ENCODE assay signal across 34 cellular contexts in genomic region chr11:11428714-11429113, GRCh38.
"Had no signal": no experiment of that assay in that cellular context is flagged by ENCODE, and none has a peak within 500 bp of the region (broad histone marks: within the 10 kb centered on the region; RNA-seq: fewer than 3 reads in every experiment).

No MANE protein-coding gene starts in this region.

- H3K9me3 Mint-ChIP-seq: activated B cell treated with CpG ODN at 0.5 μM for 24 hours; activated CD4-positive, alpha-beta memory T cell treated with anti-CD3 and anti-CD28 coated beads for 36 hours; activated CD4-positive, alpha-beta T cell treated with anti-CD3 and anti-CD28 coated beads, Interleukin-2, amount 10 ng/mL, durations not matched to agents 24 days and 14 days; activated CD8-positive, alpha-beta T cell treated with anti-CD3 and anti-CD28 coated beads for 36 hours; activated naive CD4-positive, alpha-beta T cell treated with anti-CD3 and anti-CD28 coated beads, Interleukin-2, amount 10 ng/mL, durations not matched to agents 7 days and 5 days; activated naive CD4-positive, alpha-beta T cell treated with anti-CD3 and anti-CD28 coated beads, Interleukin-2, amount 50 U/mL, for 24 hours; activated naive CD8-positive, alpha-beta T cell treated with anti-CD3 and anti-CD28 coated beads, Interleukin-2, amount 10 ng/mL, durations not matched to agents 7 days and 5 days; activated naive CD8-positive, alpha-beta T cell treated with anti-CD3 and anti-CD28 coated beads, Interleukin-2, amount 50 U/mL, for 24 hours; activated T-cell treated with anti-CD3 and anti-CD28 coated beads, Interleukin-2, amount 50 U/mL, for 4 hours; activated T-cell treated with anti-CD3 and anti-CD28 coated beads, Interleukin-2, amount 50 U/mL, for 72 hours; activated T-helper 1 cell treated with anti-CD3 and anti-CD28 coated beads, Interleukin-12 subunit alpha, Interleukin-12 subunit beta, Interleukin-2, Interleukin-4 antibody, amounts not matched to agents 30 ng/mL and 10 ng/mL and 1 ng/mL, durations not matched to agents 14 hours and 24 hours and 36 hours; activated T-helper 17 cell treated with anti-CD3 and anti-CD28 coated beads, Interleukin-2, amount 50 U/mL, for 72 hours; brain; T-helper 1 cell treated with Interleukin-12 subunit alpha and Interleukin-12 subunit beta and Interleukin-4 antibody, amounts not matched to agents 30 μg/mL and 1 μg/mL, for 36 hours; T-helper 2 cell treated with Interferon-gamma antibody and Interleukin-4, amounts not matched to agents 5 μg/mL and 100 μg/mL, for 36 hours had no signal

- DNase-seq: activated B cell treated with CpG ODN at 0.5 μM for 24 hours; activated CD4-positive, alpha-beta memory T cell treated with anti-CD3 and anti-CD28 coated beads for 36 hours; activated CD4-positive, alpha-beta T cell treated with anti-CD3 and anti-CD28 coated beads for 4 hours; activated CD4-positive, alpha-beta T cell treated with anti-CD3 and anti-CD28 coated beads, Interleukin-2, amount 10 ng/mL, durations not matched to agents 24 days and 14 days; activated CD4-positive, alpha-beta T cell treated with anti-CD3 and anti-CD28 coated beads, Interleukin-2, amount 50 U/mL, for 1 hour; activated CD4-positive, alpha-beta T cell treated with anti-CD3 and anti-CD28 coated beads, Interleukin-2, amount 50 U/mL, for 4 hours; activated CD4-positive, CD25-positive, alpha-beta regulatory T cell treated with anti-CD3 and anti-CD28 coated beads, Interleukin-2, amount 50 U/mL, for 72 hours; activated CD8-positive, alpha-beta memory T cell treated with anti-CD3 and anti-CD28 coated beads, Interleukin-2, amount 50 U/mL, for 4 hours; activated CD8-positive, alpha-beta T cell treated with anti-CD3 and anti-CD28 coated beads for 36 hours; activated gamma-delta T cell; activated naive CD4-positive, alpha-beta T cell treated with anti-CD3 and anti-CD28 coated beads, Interleukin-2, amount 10 ng/mL, durations not matched to agents 7 days and 5 days; activated naive CD4-positive, alpha-beta T cell treated with Interleukin-2 at 50 U/mL for 16 hours; activated naive CD8-positive, alpha-beta T cell treated with anti-CD3 and anti-CD28 coated beads, Interleukin-2, amount 10 ng/mL, durations not matched to agents 7 days and 5 days; activated naive CD8-positive, alpha-beta T cell treated with anti-CD3 and anti-CD28 coated beads, Interleukin-2, amount 50 U/mL, for 24 hours; activated T-cell treated with anti-CD3 and anti-CD28 coated beads for 4 hours; activated T-cell treated with anti-CD3 and anti-CD28 coated beads, Interleukin-2, amount 50 U/mL, for 1 hour; activated T-cell treated with anti-CD3 and anti-CD28 coated beads, Interleukin-2, amount 50 U/mL, for 4 hours; activated T-cell treated with anti-CD3 and anti-CD28 coated beads, Interleukin-2, amount 50 U/mL, for 72 hours; amygdala; central memory CD4-positive, alpha-beta T cell; SW 1271; T-helper 1 cell; T-helper 2 cell; T-helper 9 cell had no signal

- H3K27ac ChIP-seq: ascending aorta, cardiac muscle cell, VCaP had no signal

- H3K27me3 Mint-ChIP-seq: activated B cell treated with CpG ODN at 0.5 μM for 24 hours; activated CD4-positive, alpha-beta memory T cell treated with anti-CD3 and anti-CD28 coated beads for 36 hours; activated CD4-positive, alpha-beta T cell treated with anti-CD3 and anti-CD28 coated beads, Interleukin-2, amount 10 ng/mL, durations not matched to agents 24 days and 14 days; activated CD8-positive, alpha-beta T cell treated with anti-CD3 and anti-CD28 coated beads for 36 hours; activated naive CD4-positive, alpha-beta T cell treated with anti-CD3 and anti-CD28 coated beads, Interleukin-2, amount 50 U/mL, for 24 hours; activated naive CD8-positive, alpha-beta T cell; activated naive CD8-positive, alpha-beta T cell treated with anti-CD3 and anti-CD28 coated beads, Interleukin-2, amount 10 ng/mL, durations not matched to agents 7 days and 5 days; activated naive CD8-positive, alpha-beta T cell treated with anti-CD3 and anti-CD28 coated beads, Interleukin-2, amount 50 U/mL, for 24 hours had no signal

- H3K27me3 ChIP-seq: ascending aorta had no signal

- H3K4me3 Mint-ChIP-seq: activated B cell treated with CpG ODN at 0.5 μM for 24 hours; activated CD4-positive, alpha-beta memory T cell treated with anti-CD3 and anti-CD28 coated beads for 36 hours; activated CD4-positive, alpha-beta T cell treated with anti-CD3 and anti-CD28 coated beads, Interleukin-2, amount 10 ng/mL, durations not matched to agents 24 days and 14 days; activated CD8-positive, alpha-beta T cell treated with anti-CD3 and anti-CD28 coated beads for 36 hours; activated naive CD4-positive, alpha-beta T cell treated with anti-CD3 and anti-CD28 coated beads, Interleukin-2, amount 10 ng/mL, durations not matched to agents 7 days and 5 days; activated naive CD4-positive, alpha-beta T cell treated with anti-CD3 and anti-CD28 coated beads, Interleukin-2, amount 50 U/mL, for 24 hours; activated naive CD8-positive, alpha-beta T cell; activated naive CD8-positive, alpha-beta T cell treated with anti-CD3 and anti-CD28 coated beads, Interleukin-2, amount 10 ng/mL, durations not matched to agents 7 days and 5 days; activated naive CD8-positive, alpha-beta T cell treated with anti-CD3 and anti-CD28 coated beads, Interleukin-2, amount 50 U/mL, for 24 hours; activated T-cell treated with anti-CD3 and anti-CD28 coated beads, Interleukin-2, amount 50 U/mL, for 4 hours; activated T-cell treated with anti-CD3 and anti-CD28 coated beads, Interleukin-2, amount 50 U/mL, for 72 hours; activated T-helper 1 cell treated with anti-CD3 and anti-CD28 coated beads, Interleukin-12 subunit alpha, Interleukin-12 subunit beta, Interleukin-2, Interleukin-4 antibody, amounts not matched to agents 30 ng/mL and 10 ng/mL and 1 ng/mL, durations not matched to agents 14 hours and 24 hours and 36 hours; activated T-helper 17 cell treated with anti-CD3 and anti-CD28 coated beads, Interleukin-2, amount 50 U/mL, for 72 hours; brain; T-helper 1 cell treated with Interleukin-12 subunit alpha and Interleukin-12 subunit beta and Interleukin-4 antibody, amounts not matched to agents 30 μg/mL and 1 μg/mL, for 36 hours; T-helper 2 cell treated with Interferon-gamma antibody and Interleukin-4, amounts not matched to agents 5 μg/mL and 100 μg/mL, for 36 hours had no signal

- H3K9me3 ChIP-seq: ascending aorta had no signal

- ATAC-seq: activated CD8-positive, alpha-beta T cell treated with anti-CD3 and anti-CD28 coated beads for 36 hours; activated naive CD8-positive, alpha-beta T cell treated with anti-CD3 and anti-CD28 coated beads, Interleukin-2, amount 50 U/mL, for 24 hours; activated T-cell treated with anti-CD3 and anti-CD28 coated beads, Interleukin-2, amount 50 U/mL, for 4 hours; activated T-cell treated with anti-CD3 and anti-CD28 coated beads, Interleukin-2, amount 50 U/mL, for 72 hours; activated T-helper 17 cell treated with anti-CD3 and anti-CD28 coated beads, Interleukin-2, amount 50 U/mL, for 72 hours had no signal

- H3K4me1 Mint-ChIP-seq: activated B cell treated with CpG ODN at 0.5 μM for 24 hours; activated CD4-positive, alpha-beta T cell treated with anti-CD3 and anti-CD28 coated beads, Interleukin-2, amount 10 ng/mL, durations not matched to agents 24 days and 14 days; activated naive CD4-positive, alpha-beta T cell treated with anti-CD3 and anti-CD28 coated beads, Interleukin-2, amount 10 ng/mL, durations not matched to agents 7 days and 5 days; activated naive CD4-positive, alpha-beta T cell treated with anti-CD3 and anti-CD28 coated beads, Interleukin-2, amount 50 U/mL, for 24 hours; activated naive CD8-positive, alpha-beta T cell treated with anti-CD3 and anti-CD28 coated beads, Interleukin-2, amount 10 ng/mL, durations not matched to agents 7 days and 5 days; activated naive CD8-positive, alpha-beta T cell treated with anti-CD3 and anti-CD28 coated beads, Interleukin-2, amount 50 U/mL, for 24 hours; activated T-helper 17 cell treated with anti-CD3 and anti-CD28 coated beads, Interleukin-2, amount 50 U/mL, for 72 hours had no signal

- H3K27ac Mint-ChIP-seq: activated B cell treated with CpG ODN at 0.5 μM for 24 hours; activated CD4-positive, alpha-beta memory T cell treated with anti-CD3 and anti-CD28 coated beads for 36 hours; activated CD4-positive, alpha-beta T cell treated with anti-CD3 and anti-CD28 coated beads, Interleukin-2, amount 10 ng/mL, durations not matched to agents 24 days and 14 days; activated CD8-positive, alpha-beta T cell treated with anti-CD3 and anti-CD28 coated beads for 36 hours; activated naive CD4-positive, alpha-beta T cell treated with anti-CD3 and anti-CD28 coated beads, Interleukin-2, amount 10 ng/mL, durations not matched to agents 7 days and 5 days; activated naive CD4-positive, alpha-beta T cell treated with anti-CD3 and anti-CD28 coated beads, Interleukin-2, amount 50 U/mL, for 24 hours; activated naive CD8-positive, alpha-beta T cell; activated naive CD8-positive, alpha-beta T cell treated with anti-CD3 and anti-CD28 coated beads, Interleukin-2, amount 10 ng/mL, durations not matched to agents 7 days and 5 days; activated naive CD8-positive, alpha-beta T cell treated with anti-CD3 and anti-CD28 coated beads, Interleukin-2, amount 50 U/mL, for 24 hours; activated T-cell treated with anti-CD3 and anti-CD28 coated beads, Interleukin-2, amount 50 U/mL, for 72 hours; activated T-helper 1 cell treated with anti-CD3 and anti-CD28 coated beads, Interleukin-12 subunit alpha, Interleukin-12 subunit beta, Interleukin-2, Interleukin-4 antibody, amounts not matched to agents 30 ng/mL and 10 ng/mL and 1 ng/mL, durations not matched to agents 14 hours and 24 hours and 36 hours; activated T-helper 17 cell treated with anti-CD3 and anti-CD28 coated beads, Interleukin-2, amount 50 U/mL, for 72 hours; T-helper 1 cell treated with Interleukin-12 subunit alpha and Interleukin-12 subunit beta and Interleukin-4 antibody, amounts not matched to agents 30 μg/mL and 1 μg/mL, for 36 hours; T-helper 2 cell treated with Interferon-gamma antibody and Interleukin-4, amounts not matched to agents 5 μg/mL and 100 μg/mL, for 36 hours had no signal

- H3K36me3 Mint-ChIP-seq: activated CD4-positive, alpha-beta memory T cell treated with anti-CD3 and anti-CD28 coated beads for 36 hours; activated naive CD4-positive, alpha-beta T cell treated with anti-CD3 and anti-CD28 coated beads, Interleukin-2, amount 10 ng/mL, durations not matched to agents 7 days and 5 days; activated naive CD4-positive, alpha-beta T cell treated with anti-CD3 and anti-CD28 coated beads, Interleukin-2, amount 50 U/mL, for 24 hours; activated naive CD8-positive, alpha-beta T cell; activated naive CD8-positive, alpha-beta T cell treated with anti-CD3 and anti-CD28 coated beads, Interleukin-2, amount 10 ng/mL, durations not matched to agents 7 days and 5 days had no signal
